ENCODE assay signal across 14 cellular contexts in genomic region chr7:158027646-158028045, GRCh38.
DNase-seq lines count a peak whose midpoint lies in the region; ATAC-seq, FAIRE-seq and TF ChIP-seq lines count a peak whose summit lies in the region.
"Had no signal": no experiment of that assay in that cellular context is flagged by ENCODE, and none has a peak within 500 bp of the region (broad histone marks: within the 10 kb centered on the region; RNA-seq: fewer than 3 reads in every experiment).

No MANE protein-coding gene starts in this region.

- H3K36me3 ChIP-seq in HepG2 (replicated peaks in 1 of 2; ENCODE audit: control insufficient read depth in 1 of 2, insufficient read depth in 2 of 2, low read length in 2 of 2): no peaks in the 10 kb centered on the region
- no peaks in the 10 kb centered on the region for H3K36me3 ChIP-seq in right lobe of liver
- no peaks in the 10 kb centered on the region for H3K36me3 ChIP-seq in neural progenitor cell
- H3K36me3 ChIP-seq in Karpas-422 (ENCODE audit: insufficient read depth, low read length): no peaks in the 10 kb centered on the region

- H2AFZ ChIP-seq in HepG2 (ENCODE audit: low read length): no peak overlapping the region
- H2AFZ ChIP-seq in neural progenitor cell (replicated peaks): no peak overlapping the region
- H2AFZ ChIP-seq in Karpas-422 (ENCODE audit: low read length): no peak overlapping the region

- no peak for TF ChIP-seq POLR2A in HepG2 (IDR thresholded peaks at IDR 0.05; ENCODE audit: insufficient read depth in 1 of 2, low read depth in 2 of 2, low read length in 2 of 2)
- TF ChIP-seq POLR2A in right lobe of liver (IDR thresholded peaks at IDR 0.05): no peak

- in situ Hi-C loops in HepG2 (cut with HindIII; ENCODE audit: extremely low pct_ligation_motif_present, low pct_unique_long_range_greater_than_20kb): no loop called here

- no peak for TF ChIP-seq RAD21 in HepG2 (CRISPR knock-in tag; IDR thresholded peaks at IDR 0.05)

- intact Hi-C loops in HepG2 (cut with micrococcal nuclease; ENCODE audit: unreplicated experiment): no loop called here
- intact Hi-C loops in right lobe of liver (cut with DNase I): no loop called here

- H3K27ac ChIP-seq in HepG2 (ENCODE audit: extremely low read length, insufficient read depth, low read length) (no peak overlapping the region), right lobe of liver (no peak overlapping the region), coronary artery (no peak overlapping the region), neural progenitor cell (no peak overlapping the region), Karpas-422 (ENCODE audit: low read length) (no peak overlapping the region)

- FAIRE-seq in HepG2 (lab: Jason Lieb, UNC): no peak
- FAIRE-seq: A204.1, HTR-8/SVneo had no signal

- H3K27ac Mint-ChIP-seq in neural progenitor cell (peak overlapping the region; percentile 59), type B pancreatic cell (peak overlapping the region; percentile 15)
- H3K27ac Mint-ChIP-seq: CD4-positive, CD25-positive, alpha-beta regulatory T cell; HFFc6 had no signal

- H3K36me3 Mint-ChIP-seq in neural progenitor cell (no peaks in the 10 kb centered on the region), type B pancreatic cell (no peaks in the 10 kb centered on the region)
- H3K36me3 Mint-ChIP-seq: CD4-positive, CD25-positive, alpha-beta regulatory T cell had no signal

- peaks cover 0 to 3% of the 10 kb centered on the region in 2 experiments; a peak in 1 of 5 replicates for H3K27me3 ChIP-seq in HepG2 (ENCODE audit: control insufficient read depth in 1 of 2, insufficient read depth in 2 of 2, low read length in 2 of 2)
- no peaks in the 10 kb centered on the region for H3K27me3 ChIP-seq in right lobe of liver
- no peaks in the 10 kb centered on the region for H3K27me3 ChIP-seq in neural progenitor cell
- H3K27me3 ChIP-seq in Karpas-422 (ENCODE audit: low read length): no peaks in the 10 kb centered on the region

- BruUV-seq in HepG2 (replicated peaks; lab: Mats Ljungman, UMichigan): no TSS peak

- H3K79me2 ChIP-seq in HepG2 (ENCODE audit: insufficient read depth, low read length): no peaks in the 10 kb centered on the region
- H3K79me2 ChIP-seq in neural progenitor cell (ENCODE audit: low read depth): no peaks in the 10 kb centered on the region
- H3K79me2 ChIP-seq in Karpas-422 (ENCODE audit: low read length): no peaks in the 10 kb centered on the region

- peak overlapping the region in 1 of 3 experiments; percentile 53; a peak in 2 of 6 replicates for H3K4me3 ChIP-seq in HepG2 (replicated peaks in 1 of 3; ENCODE audit: insufficient read depth in 1 of 3, low read depth in 2 of 3, low read length in 3 of 3)
- H3K4me3 ChIP-seq in right lobe of liver: no peak overlapping the region
- H3K4me3 ChIP-seq in coronary artery: no peak overlapping the region
- no peak overlapping the region for H3K4me3 ChIP-seq in neural progenitor cell
- no peak overlapping the region for H3K4me3 ChIP-seq in Karpas-422 (ENCODE audit: low read length)

- H4K20me1 ChIP-seq in HepG2 (ENCODE audit: insufficient read depth, low read length) (peaks cover 12% of the 10 kb centered on the region; the same call in 1 of the 2 replicates), neural progenitor cell (ENCODE audit: low read depth) (no peaks in the 10 kb centered on the region), Karpas-422 (ENCODE audit: insufficient read depth, low read depth, low read length) (no peaks in the 10 kb centered on the region)

- H3K9me3 Mint-ChIP-seq in neural progenitor cell (no peaks in the 10 kb centered on the region), type B pancreatic cell (no peaks in the 10 kb centered on the region)

- H3K9me2 ChIP-seq in Karpas-422 (replicated peaks; ENCODE audit: insufficient read depth, low read length): no peaks in the 10 kb centered on the region

- peaks cover 9% of the 10 kb centered on the region for H3K27me3 Mint-ChIP-seq in neural progenitor cell (ENCODE audit: insufficient read depth, low read depth)
- peaks cover 3% of the 10 kb centered on the region for H3K27me3 Mint-ChIP-seq in type B pancreatic cell

- H3K9me3 ChIP-seq in HepG2 (ENCODE audit: low read length) (no peaks in the 10 kb centered on the region), right lobe of liver (no peaks in the 10 kb centered on the region), neural progenitor cell (ENCODE audit: low read depth) (no peaks in the 10 kb centered on the region), Karpas-422 (ENCODE audit: low read length) (no peaks in the 10 kb centered on the region)

- peaks cover 53% of the 10 kb centered on the region for H3K4me1 Mint-ChIP-seq in neural progenitor cell
- H3K4me1 Mint-ChIP-seq in type B pancreatic cell (ENCODE audit: unreplicated experiment): peaks cover 15% of the 10 kb centered on the region
- H3K4me1 Mint-ChIP-seq: CD4-positive, CD25-positive, alpha-beta regulatory T cell had no signal

- WGBS in HepG2 (ENCODE audit: low lambda C conversion rate): 82% methylated on average over 6 of the region's 6 CpGs
- 63% methylated on average over 3 of the region's 6 CpGs for WGBS in right lobe of liver (ENCODE audit: insufficient coverage, low coverage, low lambda C conversion rate, missing lambda C conversion rate)

- H3K4me2 ChIP-seq in HepG2 (ENCODE audit: low read depth, low read length): peak overlapping the region; percentile 62
- no peak overlapping the region for H3K4me2 ChIP-seq in neural progenitor cell
- no peak overlapping the region for H3K4me2 ChIP-seq in Karpas-422 (ENCODE audit: low read depth, low read length, poor library complexity, severe bottlenecking)

- no peak for TF ChIP-seq CTCF in HepG2 (CRISPR knock-in tag; IDR thresholded peaks at IDR 0.05)
- no peak for TF ChIP-seq CTCF in right lobe of liver (IDR thresholded peaks at IDR 0.05)
- no peak for TF ChIP-seq CTCF in coronary artery (IDR thresholded peaks at IDR 0.05)
- TF ChIP-seq CTCF in neural progenitor cell (IDR thresholded peaks at IDR 0.05): no peak
- no peak for TF ChIP-seq CTCF in type B pancreatic cell (conservative IDR thresholded peaks at IDR 0.05)

- TF ChIP-seq EP300 in HepG2 (IDR thresholded peaks at IDR 0.05; ENCODE audit: low read depth in 2 of 2, low read length in 2 of 2): no peak
- TF ChIP-seq EP300 in HepG2 (CRISPR knock-in tag; IDR thresholded peaks at IDR 0.05; ENCODE audit: borderline replicate concordance): no peak

- H3K4me3 Mint-ChIP-seq in neural progenitor cell (no peak overlapping the region), type B pancreatic cell (no peak overlapping the region)
- H3K4me3 Mint-ChIP-seq: CD4-positive, CD25-positive, alpha-beta regulatory T cell; HFFc6 had no signal

- ATAC-seq in HepG2 (no peak), right lobe of liver (no peak)

- CTCF ChIA-PET in HepG2 (lab: Yijun Ruan, JAX; ENCODE audit: low intra/inter-chr PET ratio, low total read pairs): no interaction called here

- H3F3A ChIP-seq in neural progenitor cell (ENCODE audit: low read depth): peaks cover 30% of the 10 kb centered on the region

- no peak for DNase-seq in HepG2 (ENCODE audit: low spot score)
- DNase-seq in right lobe of liver: no peak
- peak; percentile 33 for DNase-seq in coronary artery (ENCODE audit: low spot score)
- DNase-seq in neural progenitor cell (ENCODE audit: low spot score): no peak
- DNase-seq in type B pancreatic cell (ENCODE audit: extremely low spot score, unreplicated experiment): peak; percentile 31
- no peak for DNase-seq in AG08396 (ENCODE audit: low spot score)
- DNase-seq in NCI-H774 (lab: John Stamatoyannopoulos, UW): no peak
- DNase-seq in Karpas-422: no peak
- DNase-seq: CD4-positive, CD25-positive, alpha-beta regulatory T cell; GF-D8; HCEC 1CT; HFFc6 had no signal

- H3K9ac ChIP-seq in HepG2 (ENCODE audit: insufficient read depth, low read depth, low read length): 0 out of 2 replicates have a peak overlapping the region, but pooled peaks have one; percentile 17
- no peak overlapping the region for H3K9ac ChIP-seq in neural progenitor cell
- H3K9ac ChIP-seq in Karpas-422 (ENCODE audit: low read length): no peak overlapping the region

- peaks cover 48% of the 10 kb centered on the region for H3K4me1 ChIP-seq in HepG2 (ENCODE audit: insufficient read depth, low read length)
- H3K4me1 ChIP-seq in right lobe of liver: no peaks in the 10 kb centered on the region
- peaks cover 48% of the 10 kb centered on the region for H3K4me1 ChIP-seq in neural progenitor cell
- H3K4me1 ChIP-seq in Karpas-422 (ENCODE audit: low read length): no peaks in the 10 kb centered on the region

- POLR2A ChIA-PET in HepG2 (lab: Yijun Ruan, JAX): no interaction called here

TF ChIP-seq in HepG2, 621 proteins besides CTCF, POLR2A, EP300 and RAD21 (continues in another document):
- TF ChIP-seq CEBPZ (IDR thresholded peaks at IDR 0.05; ENCODE audit: low read length) (no peak), PREB (CRISPR knock-in tag; IDR thresholded peaks at IDR 0.05) (no peak)

Comparison
In these comparisons a context has a peak if more than half of its experiments do, and no peak if none do; other contexts are left out.
1. DNase-seq: peak in coronary artery (single experiment) and type B pancreatic cell (single experiment); none in HepG2 (single experiment), right lobe of liver (0 of 3), neural progenitor cell (single experiment), AG08396 (single experiment), NCI-H774 (single experiment) and Karpas-422 (single experiment).